Comparison of ENCODE assay signal across 27 cellular contexts in the genomic region with DNA sequence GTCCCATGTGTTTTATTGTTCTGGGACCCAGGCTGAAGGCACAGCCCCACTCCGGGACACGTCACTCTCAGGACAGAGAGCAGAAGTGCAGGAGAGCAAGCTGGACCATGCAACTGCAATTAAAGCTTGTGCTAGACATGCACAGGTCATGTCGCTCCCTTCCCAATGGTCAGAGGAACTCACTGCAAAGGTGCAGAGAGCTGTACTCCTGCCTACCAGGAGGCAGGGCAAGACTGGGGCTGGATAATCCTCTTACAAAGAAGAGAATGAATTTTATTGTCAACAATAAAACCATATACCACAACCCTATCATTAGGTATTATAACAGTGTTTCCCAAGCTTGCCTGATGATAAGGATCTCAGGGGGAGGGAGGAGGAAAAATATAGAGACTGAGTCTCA.
"Had no signal": no experiment of that assay in that cellular context is flagged by ENCODE, and none has a peak within 500 bp of the region (broad histone marks: within the 10 kb centered on the region; RNA-seq: fewer than 3 reads in every experiment).

No MANE protein-coding gene starts in this region.

- H3K36me3 ChIP-seq: gastrocnemius medialis, neutrophil, prostate gland, stomach, thyroid gland, upper lobe of right lung had no signal

- H3K27ac ChIP-seq: coronary artery, dorsolateral prefrontal cortex, gastrocnemius medialis, hepatocyte, neutrophil, prostate gland, skin epidermis, stomach, thyroid gland, upper lobe of right lung had no signal

- H3K4me1 ChIP-seq: gastrocnemius medialis, prostate gland, upper lobe of right lung had no signal

- H3K27me3 ChIP-seq: thyroid gland had no signal

- H3K36me3 Mint-ChIP-seq: activated CD8-positive, alpha-beta memory T cell treated with anti-CD3 and anti-CD28 coated beads, Interleukin-2, amount 10 ng/mL, durations not matched to agents 7 days and 5 days; activated naive CD4-positive, alpha-beta T cell treated with anti-CD3 and anti-CD28 coated beads, Interleukin-2, amount 50 U/mL, for 24 hours; stimulated activated naive B cell treated with anti-CD40 and anti-IgM and Interleukin-4, amounts not matched to agents 10 μg/mL and 1 μg/mL and 100 μg/mL, for 72 hours had no signal

- H3K4me3 Mint-ChIP-seq: activated CD8-positive, alpha-beta memory T cell treated with anti-CD3 and anti-CD28 coated beads, Interleukin-2, amount 10 ng/mL, durations not matched to agents 7 days and 5 days; activated CD8-positive, alpha-beta T cell treated with anti-CD3 and anti-CD28 coated beads, Interleukin-2, amount 10 ng/mL, durations not matched to agents 7 days and 5 days; activated naive CD4-positive, alpha-beta T cell treated with anti-CD3 and anti-CD28 coated beads, Interleukin-2, amount 50 U/mL, for 24 hours; activated naive CD8-positive, alpha-beta T cell treated with anti-CD3 and anti-CD28 coated beads, Interleukin-2, amount 50 U/mL, for 24 hours; nephron progenitor cell; stimulated activated naive B cell treated with anti-CD40 and anti-IgM and Interleukin-4, amounts not matched to agents 10 μg/mL and 1 μg/mL and 100 μg/mL, for 72 hours; T-helper 17 cell had no signal

- H3K9me3 Mint-ChIP-seq: activated naive CD4-positive, alpha-beta T cell treated with anti-CD3 and anti-CD28 coated beads, Interleukin-2, amount 50 U/mL, for 24 hours; activated naive CD8-positive, alpha-beta T cell treated with anti-CD3 and anti-CD28 coated beads, Interleukin-2, amount 50 U/mL, for 24 hours; nephron progenitor cell had no signal

- ATAC-seq: activated CD8-positive, alpha-beta memory T cell treated with anti-CD3 and anti-CD28 coated beads, Interleukin-2, amount 10 ng/mL, durations not matched to agents 7 days and 5 days; activated CD8-positive, alpha-beta T cell treated with anti-CD3 and anti-CD28 coated beads, Interleukin-2, amount 10 ng/mL, durations not matched to agents 7 days and 5 days; activated naive CD8-positive, alpha-beta T cell treated with anti-CD3 and anti-CD28 coated beads, Interleukin-2, amount 50 U/mL, for 24 hours; gastrocnemius medialis; left ventricle myocardium superior; sciatic nerve; stimulated activated naive B cell treated with anti-CD40 and anti-IgM and Interleukin-4, amounts not matched to agents 10 μg/mL and 1 μg/mL and 100 μg/mL, for 72 hours; T-helper 17 cell; upper lobe of right lung had no signal

- H3K4me3 ChIP-seq: coronary artery, dorsolateral prefrontal cortex, gastrocnemius medialis, hepatocyte, prostate gland, skin epidermis, stomach, thyroid gland, upper lobe of right lung had no signal

- H3K27ac Mint-ChIP-seq: activated CD8-positive, alpha-beta memory T cell treated with anti-CD3 and anti-CD28 coated beads, Interleukin-2, amount 10 ng/mL, durations not matched to agents 7 days and 5 days; activated CD8-positive, alpha-beta T cell treated with anti-CD3 and anti-CD28 coated beads, Interleukin-2, amount 10 ng/mL, durations not matched to agents 7 days and 5 days; activated naive CD4-positive, alpha-beta T cell treated with anti-CD3 and anti-CD28 coated beads, Interleukin-2, amount 50 U/mL, for 24 hours; activated naive CD8-positive, alpha-beta T cell treated with anti-CD3 and anti-CD28 coated beads, Interleukin-2, amount 50 U/mL, for 24 hours; activated T-helper 2 cell treated with anti-CD3 and anti-CD28 coated beads, Interferon-gamma antibody, Interleukin-2, Interleukin-4, amounts not matched to agents 10 μg/mL and 5 μg/mL and 100 μg/mL, durations not matched to agents 14 hours and 24 hours and 36 hours; nephron progenitor cell; stimulated activated naive B cell treated with anti-CD40 and anti-IgM and Interleukin-4, amounts not matched to agents 10 μg/mL and 1 μg/mL and 100 μg/mL, for 72 hours; T-helper 17 cell had no signal

- DNase-seq: activated CD4-positive, alpha-beta T cell treated with anti-CD3 and anti-CD28 coated beads for 1 hour; activated CD8-positive, alpha-beta memory T cell treated with anti-CD3 and anti-CD28 coated beads, Interleukin-2, amount 10 ng/mL, durations not matched to agents 7 days and 5 days; activated CD8-positive, alpha-beta T cell treated with anti-CD3 and anti-CD28 coated beads, Interleukin-2, amount 10 ng/mL, durations not matched to agents 7 days and 5 days; activated naive CD8-positive, alpha-beta T cell treated with anti-CD3 and anti-CD28 coated beads, Interleukin-2, amount 50 U/mL, for 24 hours; activated T-cell treated with anti-CD3 and anti-CD28 coated beads, Interleukin-2, amount 50 U/mL, for 48 hours; cerebellar nuclear complex; dorsolateral prefrontal cortex; effector memory CD4-positive, alpha-beta T cell; gastrocnemius medialis; islet precursor cell; left ventricle myocardium superior; nephron progenitor cell; retina; stimulated activated naive B cell treated with anti-CD40 and anti-IgM and Interleukin-4, amounts not matched to agents 10 μg/mL and 1 μg/mL and 100 μg/mL, for 72 hours; stomach; T-helper 17 cell; T1000; thyroid gland; upper lobe of right lung had no signal

- H3K9me3 ChIP-seq: neutrophil, prostate gland, thyroid gland, upper lobe of right lung had no signal

- H3K4me1 Mint-ChIP-seq: activated CD8-positive, alpha-beta memory T cell treated with anti-CD3 and anti-CD28 coated beads, Interleukin-2, amount 10 ng/mL, durations not matched to agents 7 days and 5 days; activated naive CD4-positive, alpha-beta T cell treated with anti-CD3 and anti-CD28 coated beads, Interleukin-2, amount 50 U/mL, for 24 hours; nephron progenitor cell; T-helper 17 cell had no signal
